13 cellular contexts compared by ENCODE assay signal in genomic region chr3:138439646-138440045, GRCh38. TPM values are rescaled to one million over a fixed set of nuclear protein-coding genes. Genes with fewer than 3 reads are reported as not detected.
DNase-seq lines count a peak whose midpoint lies in the region; ATAC-seq and TF ChIP-seq lines count a peak whose summit lies in the region.
"Had no signal": no experiment of that assay in that cellular context is flagged by ENCODE, and none has a peak within 500 bp of the region (broad histone marks: within the 10 kb centered on the region; RNA-seq: fewer than 3 reads in every experiment).

No MANE protein-coding gene starts in this region.

- WGBS in thyroid gland, 2 donors: 66 to 74% methylated on average over 4 of the region's 4 CpGs

- no peak for TF ChIP-seq POLR2A in thyroid gland (IDR thresholded peaks at IDR 0.05)

- no peak for ATAC-seq in HG03460 (IDR thresholded peaks at IDR 0.05; ENCODE audit: unreplicated experiment)
- ATAC-seq: GM12878 had no signal

- no peak for TF ChIP-seq CTCF in thyroid gland (IDR thresholded peaks at IDR 0.05)

- no peaks in the 10 kb centered on the region for H3K27me3 ChIP-seq in thyroid gland

- H3K4me3 ChIP-seq in thyroid gland (replicated peaks in 1 of 3): no peak overlapping the region
- H3K4me3 ChIP-seq: GM12878 had no signal

- H3K36me3 ChIP-seq in thyroid gland: no peaks in the 10 kb centered on the region

- intact Hi-C loops in thyroid gland (cut with DNase I): no loop called here

- peaks cover 19 to 36% of the 10 kb centered on the region in 2 donors for H3K4me1 ChIP-seq in thyroid gland

- H3K27ac ChIP-seq in thyroid gland: peak overlapping the region in 2 of 3 donors; percentile 9 to 59
- H3K27ac ChIP-seq: 22Rv1 had no signal

- DNase-seq in DMS79 treated with DMSO at 0.1 percent for 48 hours (lab: John Stamatoyannopoulos, UW) (peak; percentile 59), DMS79 (lab: John Stamatoyannopoulos, UW) (no peak), NCI-H226 (peak; percentile 32), islet precursor cell (peak; percentile 72), thyroid gland (no peak), inferior parietal cortex (ENCODE audit: extremely low spot score) (no peak), NCI-H1105 (lab: John Stamatoyannopoulos, UW) (no peak)
- DNase-seq: DMS 273 treated with DMSO at 0.1 percent for 48 hours, SIG-M5 had no signal

- no peaks in the 10 kb centered on the region for H3K9me3 ChIP-seq in thyroid gland

RNA-seq across cellular contexts. Expression of gene ESYT3, which starts 5.2 kb away (rescaled TPM):
- total RNA-seq in thyroid gland: 10 to 100 TPM; 19.9 to 82.8 (median 22.7) TPM
- total RNA-seq: G401, GM12878 had no signal

Comparison
In these comparisons a context has a peak if more than half of its experiments do, and no peak if none do; other contexts are left out.
1. DNase-seq: peak in DMS79 treated with DMSO at 0.1 percent for 48 hours (single experiment), NCI-H226 (single experiment) and islet precursor cell (single experiment); none in DMS79 (single experiment), thyroid gland (0 of 2), inferior parietal cortex (single experiment) and NCI-H1105 (single experiment).